ENCODE assay signal across 23 cellular contexts in genomic region chrX:68762649-68763268, GRCh38.
DNase-seq lines count a peak whose midpoint lies in the region; ATAC-seq and TF ChIP-seq lines count a peak whose summit lies in the region.
"Had no signal": no experiment of that assay in that cellular context is flagged by ENCODE, and none has a peak within 500 bp of the region (broad histone marks: within the 10 kb centered on the region; RNA-seq: fewer than 3 reads in every experiment).

No MANE protein-coding gene starts in this region.

- ATAC-seq in left ventricle myocardium superior (peak; percentile 55), esophagus mucosa (no peak)
- ATAC-seq: GM23338, K562 had no signal

- H3K36me3 ChIP-seq in right atrium auricular region (no peaks in the 10 kb centered on the region), sigmoid colon (no peaks in the 10 kb centered on the region)
- H3K36me3 ChIP-seq: HAP-1 had no signal

- DNase-seq in left ventricle myocardium superior (no peak), cardiac septum (ENCODE audit: low spot score) (no peak), right atrium auricular region (ENCODE audit: low spot score) (peak; percentile 28), sigmoid colon (no peak), EL (no peak), epidermal melanocyte (ENCODE audit: insufficient read length, low spot score) (no peak)
- DNase-seq: AML-193; CD8-positive, alpha-beta memory T cell; GDM1; MV-4-11; NCI-H1105 treated with DMSO at 0.1 percent for 48 hours; NCI-H1694; NCI-H2081 treated with DMSO at 0.1 percent for 48 hours; NCI-H2171 treated with DMSO at 0.1 percent for 48 hours; NCI-H446; NCI-H526; OCI-M1; SHP77 had no signal

- TF ChIP-seq EP300 in sigmoid colon (IDR thresholded peaks at IDR 0.05), result no peak

- H3K27me3 ChIP-seq in right atrium auricular region (no peaks in the 10 kb centered on the region), sigmoid colon (no peaks in the 10 kb centered on the region)

- intact Hi-C loops in left ventricle myocardium superior (cut with micrococcal nuclease), result no loop called here
- intact Hi-C loops in cardiac septum (cut with DNase I), result no loop called here
- intact Hi-C loops in sigmoid colon (cut with DNase I), result no loop called here

- H3K27ac ChIP-seq in right atrium auricular region (no peak overlapping the region), sigmoid colon (peak overlapping the region in 3 of 4 donors; percentile 2 to 35 (median 27))
- H3K27ac ChIP-seq: C4-2B had no signal

- H3K4me1 ChIP-seq in right atrium auricular region (no peaks in the 10 kb centered on the region), sigmoid colon (peaks cover 0 to 15% (median 6%) of the 10 kb centered on the region in 4 donors)
- H3K4me1 ChIP-seq: HAP-1 had no signal

- no peak for TF ChIP-seq POLR2A in sigmoid colon (IDR thresholded peaks at IDR 0.05)

- H3K4me3 ChIP-seq in right atrium auricular region, result no peak overlapping the region
- H3K4me3 ChIP-seq in sigmoid colon, result no peak overlapping the region
- H3K4me3 ChIP-seq: GM23338, HAP-1, K562 had no signal

- TF ChIP-seq CTCF in right atrium auricular region (IDR thresholded peaks at IDR 0.05), result no peak
- no peak for TF ChIP-seq CTCF in sigmoid colon (IDR thresholded peaks at IDR 0.05)

- H3K9me3 ChIP-seq in right atrium auricular region (no peaks in the 10 kb centered on the region), sigmoid colon (no peaks in the 10 kb centered on the region)
- H3K9me3 ChIP-seq: HAP-1 had no signal

Comparison
In these comparisons a context has a peak if more than half of its experiments do, and no peak if none do; other contexts are left out.
1. H3K27ac ChIP-seq: peak in sigmoid colon (3 of 4); none in right atrium auricular region (0 of 2).